In the genomic region with DNA sequence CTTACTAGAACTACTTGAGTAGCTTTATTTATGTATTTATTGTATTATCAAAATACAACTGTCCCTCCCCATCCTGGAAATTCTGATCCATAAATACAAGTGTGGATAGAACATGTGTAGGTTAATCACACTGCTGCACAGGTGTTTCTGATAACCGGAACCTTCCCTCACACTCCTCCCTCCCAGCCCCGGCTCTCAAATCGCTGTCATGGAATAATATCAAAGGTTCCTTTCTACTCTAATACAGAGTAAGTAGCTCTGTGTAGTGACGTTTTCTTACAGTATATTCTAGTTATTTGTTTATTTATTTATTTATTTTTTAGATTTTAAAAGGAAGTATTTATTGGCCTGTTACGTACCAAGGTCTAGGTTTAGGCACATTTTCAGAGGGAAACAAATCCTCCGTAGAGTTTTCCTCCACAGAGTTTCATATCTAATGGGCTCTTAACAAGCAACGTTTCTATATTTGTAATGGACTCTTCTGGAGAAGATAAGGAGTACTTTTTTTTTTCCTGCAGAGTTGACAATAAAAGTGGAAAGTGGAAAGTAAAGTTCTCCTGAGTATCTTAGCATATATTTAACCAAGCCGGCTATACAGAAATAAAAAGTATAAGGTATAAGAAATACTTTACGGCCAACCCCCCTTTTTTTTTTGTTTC, we compare ENCODE assay signal across 26 cellular contexts.
"Had no signal": no experiment of that assay in that cellular context is flagged by ENCODE, and none has a peak within 500 bp of the region (broad histone marks: within the 10 kb centered on the region; RNA-seq: fewer than 3 reads in every experiment).

No MANE protein-coding gene starts in this region.

- DNase-seq: glutamatergic neuron; heart left ventricle; hippocampal formation; kidney glomerular epithelial cell; left colon; lower lobe of right lung; mammary epithelial cell; mesenchymal stem cell; naive thymus-derived CD8-positive, alpha-beta T cell; nucleus accumbens; right cardiac atrium; spleen; stimulated activated CD4-positive, alpha-beta T cell treated with anti-CD3 and anti-CD28 coated beads, Interleukin-1b, Interleukin-23, amount 100 ng/mL, for 48 hours; stimulated activated CD4-positive, alpha-beta T cell treated with anti-CD3 and anti-CD28 coated beads, Interleukin-2, amount 100 ng/mL, for 48 hours; stimulated activated CD4-positive, alpha-beta T cell treated with anti-CD3 and anti-CD28 coated beads, Interleukin-4, amount 100 ng/mL, for 4 hours; stimulated activated CD8-positive, alpha-beta memory T cell treated with anti-CD3 and anti-CD28 coated beads, Interleukin-4, amount 100 ng/mL, for 48 hours; stimulated activated naive CD4-positive, alpha-beta T cell treated with Interleukin-2 at 50 U/mL for 16 hours; stimulated activated naive CD8-positive, alpha-beta T cell treated with anti-CD3 and anti-CD28 coated beads, Interleukin-15, amount 100 ng/mL, for 72 hours; substantia nigra; transverse colon; upper lobe of left lung had no signal

- H3K36me3 ChIP-seq: heart left ventricle, lower lobe of right lung, spleen, transverse colon, upper lobe of left lung, vagina had no signal

- H3K4me1 ChIP-seq: lower lobe of right lung, parathyroid adenoma, spleen, transverse colon, upper lobe of left lung, vagina had no signal

- H3K9me3 ChIP-seq: lower lobe of right lung, transverse colon, upper lobe of left lung, vagina had no signal

- H3K27me3 ChIP-seq: heart left ventricle, spleen, transverse colon, upper lobe of left lung, vagina had no signal

- H3K27ac ChIP-seq: heart left ventricle, lower lobe of right lung, parathyroid adenoma, skin epidermis, spleen, transverse colon, upper lobe of left lung, vagina had no signal

- ATAC-seq: left colon; lower lobe of right lung; naive thymus-derived CD8-positive, alpha-beta T cell; right cardiac atrium; sciatic nerve; stimulated activated memory B cell treated with anti-CD40 and anti-IgM and Interleukin-4, amounts not matched to agents 10 μg/mL and 1 μg/mL and 100 μg/mL, for 72 hours; stimulated activated naive CD8-positive, alpha-beta T cell treated with anti-CD3 and anti-CD28 coated beads, Interleukin-15, amount 100 ng/mL, for 72 hours had no signal

- H3K4me3 ChIP-seq: lower lobe of right lung, skin epidermis, spleen, transverse colon, vagina had no signal

- H3K9ac ChIP-seq: parathyroid adenoma had no signal
